ENCODE assay signal across 31 cellular contexts in the genomic region with DNA sequence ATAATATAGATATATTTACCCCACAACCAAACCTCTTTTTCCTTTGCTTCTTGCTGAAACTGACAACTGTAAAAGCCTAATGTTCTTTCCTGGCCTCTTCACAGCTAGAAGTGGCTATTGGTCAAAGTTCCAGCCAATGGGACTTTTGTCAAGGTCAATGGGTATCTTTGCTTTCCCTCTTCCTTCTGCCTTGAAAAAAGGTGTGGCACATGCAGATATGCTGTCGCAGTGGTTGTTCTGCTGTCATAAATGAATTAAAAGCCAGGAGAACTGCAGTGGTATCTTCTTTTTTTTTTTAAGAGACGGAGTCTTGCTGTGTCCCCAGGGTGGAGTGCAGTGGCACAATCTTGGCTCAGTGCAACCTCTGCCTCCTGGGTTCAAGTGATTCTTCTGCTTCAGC.
"Had no signal": no experiment of that assay in that cellular context is flagged by ENCODE, and none has a peak within 500 bp of the region (broad histone marks: within the 10 kb centered on the region; RNA-seq: fewer than 3 reads in every experiment).

No MANE protein-coding gene starts in this region.

- FAIRE-seq: RCC 7860 had no signal

- ATAC-seq: Panc1, Right ventricle myocardium inferior had no signal

- DNase-seq: Karpas-422, KBM-7, MM.1S, MV-4-11, NCI-H1092, NCI-H1105, NCI-H1417 treated with DMSO at 0.1 percent for 48 hours, NCI-H1436 treated with DMSO at 0.1 percent for 48 hours, NCI-H1694 treated with DMSO at 0.1 percent for 48 hours, NCI-H187 treated with DMSO at 0.1 percent for 48 hours, NCI-H2029, NCI-H2081, NCI-H2171 treated with DMSO at 0.1 percent for 48 hours, NCI-H345, NCI-H446, NCI-H510A treated with DMSO at 0.1 percent for 48 hours, NCI-H524 treated with DMSO at 0.1 percent for 48 hours, NCI-H69, NCI-H748 treated with DMSO at 0.1 percent for 48 hours, NCI-H82, PC-9, SHP77, SIG-M5, SK-N-SH, SW 1271 had no signal

- H3K4me1 ChIP-seq: SJSA1 had no signal

- H3K27ac ChIP-seq: KMS-11, PC-9, RWPE1, SJSA1 had no signal

- H3K4me3 ChIP-seq: PC-9, SJSA1 had no signal

- H3K27me3 ChIP-seq: SJSA1 had no signal

- H3K9me3 ChIP-seq: SJSA1, SK-N-SH had no signal

- H3K36me3 ChIP-seq: SJSA1 had no signal
